14 cellular contexts compared by ENCODE assay signal in the genomic region with DNA sequence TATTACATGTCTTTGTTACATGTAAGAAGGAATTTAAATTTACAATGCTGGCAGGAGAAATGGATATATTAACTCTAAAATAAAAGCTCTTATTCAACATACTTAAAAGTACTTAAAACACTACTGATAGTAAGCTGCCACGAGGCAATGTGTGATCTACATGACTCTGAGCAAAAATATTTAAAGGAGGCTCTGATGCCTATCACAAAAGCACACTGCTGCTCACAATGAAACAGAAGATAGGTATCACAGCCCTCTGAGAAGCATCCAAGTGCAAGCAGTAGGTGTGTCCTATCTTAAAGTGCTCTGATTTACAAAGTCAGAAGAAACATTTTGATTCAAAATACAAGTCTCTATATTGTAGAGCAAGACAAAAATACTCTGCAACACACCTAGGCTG.
A peak's percentile ranks its signal among the peaks of the same experiment; 100 is the strongest.
DNase-seq lines count a peak whose midpoint lies in the region; ATAC-seq, FAIRE-seq and TF ChIP-seq lines count a peak whose summit lies in the region.
"Had no signal": no experiment of that assay in that cellular context is flagged by ENCODE, and none has a peak within 500 bp of the region (broad histone marks: within the 10 kb centered on the region; RNA-seq: fewer than 3 reads in every experiment).

No MANE protein-coding gene starts in this region.

- FAIRE-seq in astrocyte (lab: Jason Lieb, UNC): no peak

- H3K4me2 ChIP-seq in SK-N-SH (no peak overlapping the region), astrocyte (ENCODE audit: low read length) (no peak overlapping the region)
- H3K4me2 ChIP-seq: BLaER1 treated with 17β-estradiol and CSF1 and Interleukin-3, amounts not matched to agents 10 nM and 100 nM; GM23338 had no signal

- peaks cover 6 to 22% of the 10 kb centered on the region in 2 experiments; a peak in 2 of 4 replicates for H3K4me1 ChIP-seq in SK-N-SH (ENCODE audit: control insufficient read depth in 1 of 2, insufficient read depth in 2 of 2, low read depth in 1 of 2, low read length in 1 of 2)
- no peaks in the 10 kb centered on the region for H3K4me1 ChIP-seq in astrocyte (ENCODE audit: insufficient read depth, low read length)
- H3K4me1 ChIP-seq in transverse colon: no peaks in the 10 kb centered on the region
- H3K4me1 ChIP-seq: BLaER1 treated with 17β-estradiol and CSF1 and Interleukin-3, amounts not matched to agents 10 nM and 100 nM had no signal

- H3F3A ChIP-seq in SK-N-SH (replicated peaks; ENCODE audit: insufficient read depth): no peaks in the 10 kb centered on the region

- CTCF ChIA-PET in SK-N-SH (lab: Yijun Ruan, JAX): no interaction called here

- H3K4me3 ChIP-seq in SK-N-SH (ENCODE audit: low read depth in 2 of 2, low read length in 1 of 2): no peak overlapping the region
- H3K4me3 ChIP-seq in astrocyte (ENCODE audit: insufficient read depth, low read depth, low read length): no peak overlapping the region
- no peak overlapping the region for H3K4me3 ChIP-seq in dorsolateral prefrontal cortex
- no peak overlapping the region for H3K4me3 ChIP-seq in transverse colon
- H3K4me3 ChIP-seq: BLaER1 treated with 17β-estradiol and CSF1 and Interleukin-3, amounts not matched to agents 10 nM and 100 nM; GM23338 had no signal

- TF ChIP-seq EP300 in SK-N-SH (IDR thresholded peaks at IDR 0.05; ENCODE audit: borderline replicate concordance in 1 of 2, low read depth in 1 of 2, low read length in 1 of 2) (no peak), transverse colon (IDR thresholded peaks at IDR 0.05; ENCODE audit: low read depth) (no peak)

- H4K20me1 ChIP-seq in SK-N-SH (ENCODE audit: insufficient read depth): no peaks in the 10 kb centered on the region
- H4K20me1 ChIP-seq in astrocyte (ENCODE audit: insufficient read depth, low read length): no peaks in the 10 kb centered on the region
- H4K20me1 ChIP-seq: BLaER1 treated with 17β-estradiol and CSF1 and Interleukin-3, amounts not matched to agents 10 nM and 100 nM had no signal

- no peaks in the 10 kb centered on the region for H3K27me3 Mint-ChIP-seq in astrocyte (ENCODE audit: low read depth, unreplicated experiment)
- no peaks in the 10 kb centered on the region for H3K27me3 Mint-ChIP-seq in mesothelial cell of epicardium (ENCODE audit: low read depth)
- H3K27me3 Mint-ChIP-seq: CD4-positive, CD25-positive, alpha-beta regulatory T cell had no signal

- peak; percentile 12 for DNase-seq in EH (ENCODE audit: low read depth)
- DNase-seq in SK-N-SH: no peak
- DNase-seq in astrocyte (ENCODE audit: low read depth): peak; percentile 8
- no peak for DNase-seq in mesothelial cell of epicardium (ENCODE audit: low spot score in 2 of 2, unreplicated experiment in 2 of 2)
- DNase-seq in glomerular visceral epithelial cell (ENCODE audit: extremely low spot score): no peak
- DNase-seq in dorsolateral prefrontal cortex: no peak
- DNase-seq in transverse colon: no peak
- DNase-seq: ACHN; CD4-positive, CD25-positive, alpha-beta regulatory T cell; DMS53; H7 had no signal

- H3K9me3 ChIP-seq in SK-N-SH: no peaks in the 10 kb centered on the region
- H3K9me3 ChIP-seq in astrocyte (ENCODE audit: insufficient read depth, low read depth, low read length): no peaks in the 10 kb centered on the region
- H3K9me3 ChIP-seq in transverse colon: no peaks in the 10 kb centered on the region
- H3K9me3 ChIP-seq: BLaER1 treated with 17β-estradiol and CSF1 and Interleukin-3, amounts not matched to agents 10 nM and 100 nM had no signal

- H3K27me3 ChIP-seq in SK-N-SH (ENCODE audit: insufficient read depth): no peaks in the 10 kb centered on the region
- no peaks in the 10 kb centered on the region for H3K27me3 ChIP-seq in astrocyte (ENCODE audit: insufficient read depth, low read length)
- no peaks in the 10 kb centered on the region for H3K27me3 ChIP-seq in dorsolateral prefrontal cortex
- no peaks in the 10 kb centered on the region for H3K27me3 ChIP-seq in transverse colon
- H3K27me3 ChIP-seq: BLaER1 treated with 17β-estradiol and CSF1 and Interleukin-3, amounts not matched to agents 10 nM and 100 nM had no signal

- H3K36me3 Mint-ChIP-seq in astrocyte (ENCODE audit: low read depth, unreplicated experiment): no peaks in the 10 kb centered on the region
- H3K36me3 Mint-ChIP-seq in mesothelial cell of epicardium: no peaks in the 10 kb centered on the region
- H3K36me3 Mint-ChIP-seq: CD4-positive, CD25-positive, alpha-beta regulatory T cell had no signal

- no peaks in the 10 kb centered on the region for H3K9me2 ChIP-seq in SK-N-SH

- H3K4me3 Mint-ChIP-seq in astrocyte (ENCODE audit: unreplicated experiment) (no peak overlapping the region), mesothelial cell of epicardium (no peak overlapping the region)
- H3K4me3 Mint-ChIP-seq: CD4-positive, CD25-positive, alpha-beta regulatory T cell; GM23338 had no signal

- no peaks in the 10 kb centered on the region for H3K4me1 Mint-ChIP-seq in astrocyte (ENCODE audit: low read depth, unreplicated experiment)
- H3K4me1 Mint-ChIP-seq in mesothelial cell of epicardium: peaks cover 63% of the 10 kb centered on the region

- TF ChIP-seq CTCF in SK-N-SH (IDR thresholded peaks at IDR 0.05): no peak
- no peak for TF ChIP-seq CTCF in astrocyte (IDR thresholded peaks at IDR 0.05; ENCODE audit: insufficient read depth, low read depth, low read length)
- TF ChIP-seq CTCF in mesothelial cell of epicardium (IDR thresholded peaks at IDR 0.05; ENCODE audit: unreplicated experiment): no peak
- TF ChIP-seq CTCF in dorsolateral prefrontal cortex (IDR thresholded peaks at IDR 0.05 in 54 of 56, conservative IDR thresholded peaks at IDR 0.05 in 2 of 56; ENCODE audit: low read depth in 1 of 56, partially characterized antibody in 56 of 56): no peak
- no peak for TF ChIP-seq CTCF in transverse colon (IDR thresholded peaks at IDR 0.05)

- no peak for ATAC-seq in GM18867 (IDR thresholded peaks at IDR 0.05; ENCODE audit: unreplicated experiment)
- ATAC-seq: GM23338 had no signal

- no peaks in the 10 kb centered on the region for H3K79me2 ChIP-seq in SK-N-SH (ENCODE audit: insufficient read depth)
- no peaks in the 10 kb centered on the region for H3K79me2 ChIP-seq in astrocyte (ENCODE audit: insufficient read depth, low read length)

- H3K27ac ChIP-seq in SK-N-SH (ENCODE audit: low read depth in 2 of 2, low read length in 1 of 2): no peak overlapping the region
- no peak overlapping the region for H3K27ac ChIP-seq in astrocyte (ENCODE audit: low read depth, low read length)
- no peak overlapping the region for H3K27ac ChIP-seq in dorsolateral prefrontal cortex
- H3K27ac ChIP-seq in transverse colon: no peak overlapping the region
- H3K27ac ChIP-seq: BLaER1 treated with 17β-estradiol and CSF1 and Interleukin-3, amounts not matched to agents 10 nM and 100 nM had no signal

- no peak for TF ChIP-seq POLR2A in transverse colon (IDR thresholded peaks at IDR 0.05)

- intact Hi-C loops in dorsolateral prefrontal cortex (cut with DNase I) (no loop called here), transverse colon (cut with DNase I; ENCODE audit: low total_unique reads) (no loop called here)

- H2AFZ ChIP-seq in SK-N-SH (ENCODE audit: low read depth) (no peak overlapping the region), astrocyte (ENCODE audit: low read depth, low read length) (no peak overlapping the region)
- H2AFZ ChIP-seq: GM23338 had no signal

- H3K36me3 ChIP-seq in SK-N-SH (replicated peaks in 1 of 2; ENCODE audit: control insufficient read depth in 1 of 2, insufficient read depth in 2 of 2, low read length in 1 of 2) (no peaks in the 10 kb centered on the region), astrocyte (ENCODE audit: insufficient read depth, low read length) (no peaks in the 10 kb centered on the region), transverse colon (no peaks in the 10 kb centered on the region)
- H3K36me3 ChIP-seq: BLaER1 treated with 17β-estradiol and CSF1 and Interleukin-3, amounts not matched to agents 10 nM and 100 nM had no signal

- POLR2A ChIA-PET in SK-N-SH (lab: Yijun Ruan, JAX): interaction anchor here (0.6 kb wide), 1 partner anchor 29 kb away, joined by 3 read pairs; no protein-coding TSS in a partner anchor

- H3K27ac Mint-ChIP-seq in astrocyte (ENCODE audit: unreplicated experiment) (no peak overlapping the region), mesothelial cell of epicardium (peak overlapping the region; percentile 52)
- H3K27ac Mint-ChIP-seq: CD4-positive, CD25-positive, alpha-beta regulatory T cell; GM23338 had no signal

- no peaks in the 10 kb centered on the region for H3K9me3 Mint-ChIP-seq in astrocyte (ENCODE audit: unreplicated experiment)
- no peaks in the 10 kb centered on the region for H3K9me3 Mint-ChIP-seq in mesothelial cell of epicardium
- H3K9me3 Mint-ChIP-seq: GM23338 had no signal

- TF ChIP-seq RAD21 in SK-N-SH (IDR thresholded peaks at IDR 0.05; ENCODE audit: low read length): no peak

- H3K9ac ChIP-seq in SK-N-SH (no peak overlapping the region), astrocyte (ENCODE audit: low read length) (no peak overlapping the region)
- H3K9ac ChIP-seq: BLaER1 treated with 17β-estradiol and CSF1 and Interleukin-3, amounts not matched to agents 10 nM and 100 nM had no signal

- in situ Hi-C loops in transverse colon (cut with MboI; ENCODE audit: low pct_ligation_motif_present in 1 of 4, low pct_unique_long_range_greater_than_20kb in 1 of 4, low sequenced_read_pairs in 3 of 4): no loop called here

- 0% methylated on average over 1 of the region's 1 CpG for WGBS in SK-N-SH (ENCODE audit: low lambda C conversion rate)
- 22 to 56% methylated on average over 1 of the region's 1 CpG for WGBS in transverse colon (ENCODE audit: low coverage in 1 of 2), 2 donors

TF ChIP-seq in SK-N-SH, 30 proteins besides CTCF, POLR2A, EP300 and RAD21:
- TF ChIP-seq GATA2 (CRISPR knock-in tag; IDR thresholded peaks at IDR 0.05) (peak; percentile 24; the same call in 1 of the 2 replicates), GABPA (IDR thresholded peaks at IDR 0.05; ENCODE audit: low read depth) (no peak)

Comparison
In these comparisons a context has a peak if more than half of its experiments do, and no peak if none do; other contexts are left out.
1. DNase-seq: peak in EH (single experiment) and astrocyte (single experiment); none in SK-N-SH (single experiment), mesothelial cell of epicardium (0 of 2), glomerular visceral epithelial cell (single experiment), dorsolateral prefrontal cortex (0 of 10) and transverse colon (single experiment).